In the genomic region with DNA sequence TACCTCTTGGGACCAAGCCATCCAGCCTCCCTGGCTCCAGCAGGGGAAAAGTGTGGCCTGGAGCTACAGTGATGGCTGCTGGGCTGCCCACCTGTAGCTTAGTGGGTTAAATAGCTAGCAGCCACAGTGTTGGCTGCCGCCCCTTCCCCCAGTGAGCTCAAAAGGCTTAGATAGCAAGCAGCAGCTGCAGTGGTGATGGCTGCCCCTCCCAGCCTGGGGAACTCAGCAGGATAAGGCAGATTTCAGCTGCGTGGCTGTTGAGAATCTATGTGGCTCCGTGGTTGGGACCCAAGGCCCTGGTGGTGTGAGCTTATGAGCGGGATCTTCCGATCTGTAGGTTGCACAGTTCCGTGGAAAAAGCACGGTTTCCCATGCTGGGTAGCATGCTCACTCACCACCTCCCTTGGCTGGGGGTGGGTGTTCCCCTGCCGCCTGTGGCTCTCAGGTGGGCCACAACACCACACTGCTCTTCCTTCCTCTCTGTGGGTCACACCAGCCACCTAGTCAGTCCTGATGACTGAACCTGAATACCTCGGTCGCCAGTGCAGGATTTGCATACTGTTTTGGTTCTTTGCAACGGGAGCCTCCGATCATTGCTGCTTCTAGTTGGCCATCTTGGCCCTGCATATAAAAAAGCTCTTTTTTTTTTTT, we compare ENCODE assay signal across 25 cellular contexts.
"Had no signal": no experiment of that assay in that cellular context is flagged by ENCODE, and none has a peak within 500 bp of the region (broad histone marks: within the 10 kb centered on the region; RNA-seq: fewer than 3 reads in every experiment).

No MANE protein-coding gene starts in this region.

- H3K4me3 Mint-ChIP-seq: memory B cell; naive B cell; natural killer cell treated with Interleukin-12 subunit alpha and Interleukin-12 subunit beta and Interleukin-15 and Interleukin-18, amount 100 ng/mL, for 72 hours; stimulated activated memory B cell treated with anti-CD40 and anti-IgM and Interleukin-4, amounts not matched to agents 10 μg/mL and 1 μg/mL and 100 μg/mL, for 72 hours; type B pancreatic cell had no signal

- H3K4me1 Mint-ChIP-seq: memory B cell; naive B cell; stimulated activated memory B cell treated with anti-CD40 and anti-IgM and Interleukin-4, amounts not matched to agents 10 μg/mL and 1 μg/mL and 100 μg/mL, for 72 hours had no signal

- DNase-seq: dermis blood vessel endothelial cell; effector memory CD4-positive, alpha-beta T cell; erythroblast; esophagus squamous epithelium; foreskin melanocyte; naive B cell; occipital lobe; ovary; posterior cingulate gyrus; psoas muscle; sigmoid colon; stimulated activated CD4-positive, alpha-beta T cell treated with anti-CD3 and anti-CD28 coated beads, Interleukin-4, amount 100 ng/mL, for 4 hours; stimulated activated naive CD8-positive, alpha-beta T cell treated with anti-CD3 and anti-CD28 coated beads, Interleukin-15, Interleukin-2, amounts not matched to agents 100 U/mL and 50 U/mL, for 24 hours; substantia nigra; testis; tibial artery had no signal

- H3K27me3 Mint-ChIP-seq: memory B cell; naive B cell; natural killer cell treated with Interleukin-12 subunit alpha and Interleukin-12 subunit beta and Interleukin-15 and Interleukin-18, amount 100 ng/mL, for 72 hours; stimulated activated memory B cell treated with anti-CD40 and anti-IgM and Interleukin-4, amounts not matched to agents 10 μg/mL and 1 μg/mL and 100 μg/mL, for 72 hours; type B pancreatic cell had no signal

- H3K4me1 ChIP-seq: esophagus squamous epithelium, psoas muscle, sigmoid colon, testis, tibial artery had no signal

- H3K27me3 ChIP-seq: esophagus squamous epithelium, ovary, sigmoid colon, testis, tibial artery had no signal

- H3K27ac ChIP-seq: coronary artery, esophagus squamous epithelium, ovary, psoas muscle, sigmoid colon, testis, tibial artery had no signal

- H3K9me3 Mint-ChIP-seq: type B pancreatic cell had no signal

- H3K4me3 ChIP-seq: coronary artery, esophagus squamous epithelium, lung, mucosa of descending colon, ovary, psoas muscle, sigmoid colon, testis, tibial artery had no signal

- H3K9me3 ChIP-seq: mucosa of descending colon, ovary, psoas muscle, testis had no signal

- H3K36me3 ChIP-seq: esophagus squamous epithelium, ovary, sigmoid colon, tibial artery had no signal

- H3K27ac Mint-ChIP-seq: memory B cell; natural killer cell treated with Interleukin-12 subunit alpha and Interleukin-12 subunit beta and Interleukin-15 and Interleukin-18, amount 100 ng/mL, for 72 hours; stimulated activated memory B cell treated with anti-CD40 and anti-IgM and Interleukin-4, amounts not matched to agents 10 μg/mL and 1 μg/mL and 100 μg/mL, for 72 hours; type B pancreatic cell had no signal

- ATAC-seq: left lobe of liver; mucosa of descending colon; natural killer cell treated with Interleukin-12 subunit alpha and Interleukin-12 subunit beta and Interleukin-15 and Interleukin-18, amount 100 ng/mL, for 72 hours; psoas muscle; right cardiac atrium; stimulated activated memory B cell treated with anti-CD40 and anti-IgM and Interleukin-4, amounts not matched to agents 10 μg/mL and 1 μg/mL and 100 μg/mL, for 72 hours; stimulated activated naive CD8-positive, alpha-beta T cell treated with anti-CD3 and anti-CD28 coated beads, Interleukin-15, Interleukin-2, amounts not matched to agents 100 U/mL and 50 U/mL, for 24 hours had no signal

- H3K36me3 Mint-ChIP-seq: memory B cell; naive B cell; stimulated activated memory B cell treated with anti-CD40 and anti-IgM and Interleukin-4, amounts not matched to agents 10 μg/mL and 1 μg/mL and 100 μg/mL, for 72 hours; type B pancreatic cell had no signal
